In genomic region chr1:48003741-48004503, GRCh38 we compare ENCODE assay signal across 16 cellular contexts. TPM values are rescaled to one million over a fixed set of nuclear protein-coding genes. Genes with fewer than 3 reads are reported as not detected.
DNase-seq lines count a peak whose midpoint lies in the region; ATAC-seq and TF ChIP-seq lines count a peak whose summit lies in the region.
"Had no signal": no experiment of that assay in that cellular context is flagged by ENCODE, and none has a peak within 500 bp of the region (broad histone marks: within the 10 kb centered on the region; RNA-seq: fewer than 3 reads in every experiment).

No MANE protein-coding gene starts in this region.

- H3K4me2 ChIP-seq in GM23338: peak overlapping the region; percentile 48; the same call in 1 of the 2 replicates
- H3K4me2 ChIP-seq: BLaER1 had no signal

- peaks cover 21% of the 10 kb centered on the region for H3K4me1 Mint-ChIP-seq in GM23338
- H3K4me1 Mint-ChIP-seq: stimulated activated effector memory CD8-positive, alpha-beta T cell treated with anti-CD3 and anti-CD28 coated beads, Interleukin-12 subunit alpha, Interleukin-12 subunit beta, amount 100 ng/mL, for 72 hours had no signal

- H3K36me3 ChIP-seq in GM23338 (ENCODE audit: insufficient read depth) (no peaks in the 10 kb centered on the region; the same call in 1 of the 2 replicates), mucosa of descending colon (ENCODE audit: low read depth) (no peaks in the 10 kb centered on the region)
- H3K36me3 ChIP-seq: BLaER1, upper lobe of left lung had no signal

- DNase-seq in GM23338 (ENCODE audit: low spot score) (no peak), NCI-H2029 (lab: John Stamatoyannopoulos, UW) (peak; percentile 97), NCI-H82 treated with DMSO at 0.1 percent for 48 hours (lab: John Stamatoyannopoulos, UW; ENCODE audit: unreplicated experiment) (peak; percentile 99), mucosa of descending colon (peak in 2 of 3 donors; percentile 60 to 67), GM20000 (ENCODE audit: low spot score) (no peak), T-helper 2 cell (no peak), SHP77 treated with DMSO at 0.1 percent for 48 hours (lab: John Stamatoyannopoulos, UW) (no peak)
- DNase-seq: activated CD8-positive, alpha-beta T cell treated with anti-CD3 and anti-CD28 coated beads, Interleukin-2, amount 10 ng/mL, durations not matched to agents 7 days and 5 days; activated effector memory CD4-positive, alpha-beta T cell treated with anti-CD3 and anti-CD28 coated beads, Interleukin-2, amount 50 U/mL, for 16 hours; dermis blood vessel endothelial cell; MV-4-11 had no signal

- no peaks in the 10 kb centered on the region for H3K36me3 Mint-ChIP-seq in GM23338 (ENCODE audit: low read depth)
- H3K36me3 Mint-ChIP-seq: stimulated activated effector memory CD8-positive, alpha-beta T cell treated with anti-CD3 and anti-CD28 coated beads, Interleukin-12 subunit alpha, Interleukin-12 subunit beta, amount 100 ng/mL, for 72 hours had no signal

- TF ChIP-seq CTCF in GM23338 (conservative IDR thresholded peaks at IDR 0.05; ENCODE audit: low read depth in 2 of 2): no peak
- TF ChIP-seq CTCF in mucosa of descending colon (IDR thresholded peaks at IDR 0.05): no peak
- TF ChIP-seq CTCF in GM20000 (IDR thresholded peaks at IDR 0.05; ENCODE audit: extremely low read depth, missing control alignments): no peak

- intact Hi-C loops in mucosa of descending colon (cut with DNase I, micrococcal nuclease): no loop called here

- H3K79me2 ChIP-seq in GM23338 (replicated peaks; ENCODE audit: insufficient read depth): no peaks in the 10 kb centered on the region

- ATAC-seq in GM23338 (peak; percentile 17), mucosa of descending colon (peak; percentile 88), HG02885 (IDR thresholded peaks at IDR 0.05; ENCODE audit: poor library complexity, unreplicated experiment) (no peak)
- ATAC-seq: activated CD8-positive, alpha-beta T cell treated with anti-CD3 and anti-CD28 coated beads, Interleukin-2, amount 10 ng/mL, durations not matched to agents 7 days and 5 days; stimulated activated effector memory CD8-positive, alpha-beta T cell treated with anti-CD3 and anti-CD28 coated beads, Interleukin-12 subunit alpha, Interleukin-12 subunit beta, amount 100 ng/mL, for 72 hours had no signal

- no peaks in the 10 kb centered on the region for H4K20me1 ChIP-seq in GM23338 (replicated peaks; ENCODE audit: insufficient read depth)
- H4K20me1 ChIP-seq: BLaER1 had no signal

- no peak overlapping the region for H3K27ac Mint-ChIP-seq in GM23338
- H3K27ac Mint-ChIP-seq: activated CD8-positive, alpha-beta T cell treated with anti-CD3 and anti-CD28 coated beads, Interleukin-2, amount 10 ng/mL, durations not matched to agents 7 days and 5 days; stimulated activated effector memory CD8-positive, alpha-beta T cell treated with anti-CD3 and anti-CD28 coated beads, Interleukin-12 subunit alpha, Interleukin-12 subunit beta, amount 100 ng/mL, for 72 hours had no signal

- H2AFZ ChIP-seq in GM23338: no peak overlapping the region

- H3K27me3 Mint-ChIP-seq in GM23338 (ENCODE audit: insufficient read depth, low read depth, poor library complexity): peaks cover 8% of the 10 kb centered on the region

- H3K4me1 ChIP-seq in GM23338 (ENCODE audit: insufficient read depth) (peaks cover 23% of the 10 kb centered on the region), mucosa of descending colon (ENCODE audit: low read depth) (peaks cover 7% of the 10 kb centered on the region)
- H3K4me1 ChIP-seq: BLaER1, upper lobe of left lung had no signal

- H3K27ac ChIP-seq in GM23338 (ENCODE audit: low read depth): no peak overlapping the region
- H3K27ac ChIP-seq: BLaER1, upper lobe of left lung had no signal

- H3K9me3 Mint-ChIP-seq in GM23338: no peaks in the 10 kb centered on the region
- H3K9me3 Mint-ChIP-seq: stimulated activated effector memory CD8-positive, alpha-beta T cell treated with anti-CD3 and anti-CD28 coated beads, Interleukin-12 subunit alpha, Interleukin-12 subunit beta, amount 100 ng/mL, for 72 hours had no signal

- no peaks in the 10 kb centered on the region for H3K9me3 ChIP-seq in mucosa of descending colon
- H3K9me3 ChIP-seq: BLaER1, upper lobe of left lung had no signal

- H3K4me3 ChIP-seq in GM23338 (no peak overlapping the region), mucosa of descending colon (no peak overlapping the region)
- H3K4me3 ChIP-seq: BLaER1, upper lobe of left lung had no signal

- peaks cover 18% of the 10 kb centered on the region for H3K9me2 ChIP-seq in GM23338 (ENCODE audit: insufficient read depth)

- H3K27me3 ChIP-seq in GM23338 (ENCODE audit: insufficient read depth): peaks cover 9% of the 10 kb centered on the region
- H3K27me3 ChIP-seq: upper lobe of left lung had no signal

- no peaks in the 10 kb centered on the region for H3F3A ChIP-seq in GM23338 (replicated peaks; ENCODE audit: low read depth)

- H3K4me3 Mint-ChIP-seq in GM23338: no peak overlapping the region
- H3K4me3 Mint-ChIP-seq: activated CD8-positive, alpha-beta T cell treated with anti-CD3 and anti-CD28 coated beads, Interleukin-2, amount 10 ng/mL, durations not matched to agents 7 days and 5 days; stimulated activated effector memory CD8-positive, alpha-beta T cell treated with anti-CD3 and anti-CD28 coated beads, Interleukin-12 subunit alpha, Interleukin-12 subunit beta, amount 100 ng/mL, for 72 hours had no signal

TF ChIP-seq in GM23338, 12 proteins besides CTCF, POLR2A, EP300 and RAD21 (continues in another document):
- TF ChIP-seq JUNB (IDR thresholded peaks at IDR 0.05; ENCODE audit: unreplicated experiment): no peak
- TF ChIP-seq ZNF331 (CRISPR knock-in tag; IDR thresholded peaks at IDR 0.05; ENCODE audit: low read depth): no peak
- no peak for TF ChIP-seq CREB1 (CRISPR knock-in tag; IDR thresholded peaks at IDR 0.05; ENCODE audit: low read depth)
- no peak for TF ChIP-seq ZNF114 (CRISPR knock-in tag; IDR thresholded peaks at IDR 0.05)
- TF ChIP-seq ZNF462 (CRISPR knock-in tag; IDR thresholded peaks at IDR 0.05): no peak

RNA-seq across cellular contexts. Expression of gene TRABD2B, which starts 6.7 kb away (rescaled TPM):
- 0.89 and 1.6 TPM in 2 replicates for total RNA-seq in GM23338 (2014; rRNA removed; shearing (Covaris generic))
- 2.0 and 2.2 TPM in 2 replicates for polyA plus RNA-seq in GM23338 (2016; fragmentation: Nextera tagmentation; extraction: Ambion mirVana)
- total RNA-seq in mucosa of descending colon: 1 to 10 TPM in 2 of 3 donors, under 1 TPM in 1; 0.35 to 2.0 (median 2.0) TPM
- total RNA-seq: activated CD8-positive, alpha-beta T cell treated with anti-CD3 and anti-CD28 coated beads, Interleukin-2, amount 10 ng/mL, durations not matched to agents 7 days and 5 days; dermis blood vessel endothelial cell; lung microvascular endothelial cell had no signal

Comparison
In these comparisons a context has a peak if more than half of its experiments do, and no peak if none do; other contexts are left out.
1. DNase-seq: peak in NCI-H2029 (single experiment), NCI-H82 treated with DMSO at 0.1 percent for 48 hours (single experiment) and mucosa of descending colon (2 of 3); none in GM23338 (single experiment), GM20000 (single experiment), T-helper 2 cell (0 of 5) and SHP77 treated with DMSO at 0.1 percent for 48 hours (single experiment).